ENCODE assay signal across 23 cellular contexts in the genomic region with DNA sequence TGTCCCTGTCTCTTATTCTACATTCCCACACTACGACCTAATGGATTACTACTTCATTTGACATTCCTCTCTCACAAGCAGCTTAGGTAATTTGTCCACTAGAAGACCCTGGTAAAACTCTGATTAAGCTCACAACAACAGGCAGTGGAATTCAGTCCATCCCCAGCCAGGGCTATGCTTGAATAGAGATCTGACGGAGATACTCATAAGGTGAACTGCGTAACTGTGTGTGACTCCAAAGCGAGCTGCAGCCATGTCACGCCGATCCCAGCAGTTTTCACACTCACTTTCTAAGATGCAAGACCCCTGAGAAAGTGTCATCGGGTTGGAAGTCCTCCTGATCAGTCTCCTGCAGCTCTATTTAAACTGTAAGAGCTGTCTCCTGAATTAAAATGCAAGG. TPM values are rescaled to one million over a fixed set of nuclear protein-coding genes. Genes with fewer than 3 reads are reported as not detected.
DNase-seq lines count a peak whose midpoint lies in the region; ATAC-seq, FAIRE-seq and TF ChIP-seq lines count a peak whose summit lies in the region.
"Had no signal": no experiment of that assay in that cellular context is flagged by ENCODE, and none has a peak within 500 bp of the region (broad histone marks: within the 10 kb centered on the region; RNA-seq: fewer than 3 reads in every experiment).

No MANE protein-coding gene starts in this region.

- H3K9me3 ChIP-seq in iPS-20b (ENCODE audit: insufficient read depth, low read depth, low read length) (no peaks in the 10 kb centered on the region), neural progenitor cell (ENCODE audit: low read depth) (no peaks in the 10 kb centered on the region)

- H3K4me1 ChIP-seq in GM23338 (ENCODE audit: insufficient read depth) (peaks cover 15% of the 10 kb centered on the region), iPS-20b (ENCODE audit: insufficient read depth, low read length) (peaks cover 3% of the 10 kb centered on the region; the same call in 1 of the 2 replicates), neural progenitor cell (peaks cover 18% of the 10 kb centered on the region)

- H3F3A ChIP-seq in GM23338 (replicated peaks; ENCODE audit: low read depth) (no peaks in the 10 kb centered on the region), neural progenitor cell (ENCODE audit: low read depth) (peaks cover 11% of the 10 kb centered on the region)

- H3K27me3 Mint-ChIP-seq in GM23338 (ENCODE audit: insufficient read depth, low read depth, poor library complexity) (no peaks in the 10 kb centered on the region), neural progenitor cell (ENCODE audit: insufficient read depth, low read depth) (no peaks in the 10 kb centered on the region)
- H3K27me3 Mint-ChIP-seq: CD4-positive, CD25-positive, alpha-beta regulatory T cell had no signal

- H3K4me1 Mint-ChIP-seq in GM23338 (peaks cover 13% of the 10 kb centered on the region), neural progenitor cell (peaks cover 12% of the 10 kb centered on the region)
- H3K4me1 Mint-ChIP-seq: CD4-positive, CD25-positive, alpha-beta regulatory T cell had no signal

- H2AFZ ChIP-seq in GM23338 (peak overlapping the region; percentile 92), neural progenitor cell (replicated peaks) (peak overlapping the region; percentile 78)

- no peak overlapping the region for H3K4me3 ChIP-seq in GM23338
- peak overlapping the region; percentile 9; the same call in 1 of the 2 replicates for H3K4me3 ChIP-seq in iPS-20b (ENCODE audit: low read length)
- H3K4me3 ChIP-seq in neural progenitor cell: peak overlapping the region; percentile 21

- no peak overlapping the region for H3K4me3 Mint-ChIP-seq in GM23338
- H3K4me3 Mint-ChIP-seq in neural progenitor cell: no peak overlapping the region
- H3K4me3 Mint-ChIP-seq: CD4-positive, CD25-positive, alpha-beta regulatory T cell; HFFc6 had no signal

- H3K27me3 ChIP-seq in GM23338 (ENCODE audit: insufficient read depth) (no peaks in the 10 kb centered on the region), iPS-20b (ENCODE audit: insufficient read depth, low read length) (no peaks in the 10 kb centered on the region), neural progenitor cell (no peaks in the 10 kb centered on the region)

- TF ChIP-seq CTCF in GM23338 (conservative IDR thresholded peaks at IDR 0.05; ENCODE audit: low read depth in 2 of 2) (no peak), neural progenitor cell (IDR thresholded peaks at IDR 0.05) (no peak)

- H3K27ac Mint-ChIP-seq in GM23338: 0 out of 2 replicates have a peak overlapping the region, but pooled peaks have one; percentile 6
- no peak overlapping the region for H3K27ac Mint-ChIP-seq in neural progenitor cell
- no peak overlapping the region for H3K27ac Mint-ChIP-seq in activated naive CD4-positive, alpha-beta T cell treated with anti-CD3 and anti-CD28 coated beads, Interleukin-2, amount 50 U/mL, for 72 hours
- H3K27ac Mint-ChIP-seq: CD4-positive, CD25-positive, alpha-beta regulatory T cell; HFFc6 had no signal

- H3K36me3 ChIP-seq in GM23338 (ENCODE audit: insufficient read depth) (no peaks in the 10 kb centered on the region), iPS-20b (ENCODE audit: insufficient read depth, low read depth, low read length) (no peaks in the 10 kb centered on the region), neural progenitor cell (no peaks in the 10 kb centered on the region)

- H3K27ac ChIP-seq in GM23338 (ENCODE audit: low read depth) (0 out of 2 replicates have a peak overlapping the region, but pooled peaks have one; percentile 27), iPS-20b (ENCODE audit: low read length) (no peak overlapping the region), neural progenitor cell (peak overlapping the region; percentile 83)

- no peak for FAIRE-seq in HTR-8/SVneo (lab: Jason Lieb, UNC)
- FAIRE-seq: A204.1, G401.6, GM12892, GM19239 had no signal

- peak overlapping the region; percentile 36; the same call in 1 of the 2 replicates for H3K4me2 ChIP-seq in GM23338
- peak overlapping the region; percentile 63 for H3K4me2 ChIP-seq in neural progenitor cell

- H3K9ac ChIP-seq in iPS-20b (ENCODE audit: low read depth, low read length) (0 out of 2 replicates have a peak overlapping the region, but pooled peaks have one; percentile 16), neural progenitor cell (no peak overlapping the region)

- H4K20me1 ChIP-seq in GM23338 (replicated peaks; ENCODE audit: insufficient read depth): no peaks in the 10 kb centered on the region
- H4K20me1 ChIP-seq in neural progenitor cell (ENCODE audit: low read depth): no peaks in the 10 kb centered on the region

- H3K9me2 ChIP-seq in GM23338 (ENCODE audit: insufficient read depth): no peaks in the 10 kb centered on the region

- peak; percentile 61 for ATAC-seq in GM23338
- ATAC-seq in HG02970 (IDR thresholded peaks at IDR 0.05; ENCODE audit: low FRiP score, unreplicated experiment): no peak
- no peak for ATAC-seq in HG03095 (IDR thresholded peaks at IDR 0.05; ENCODE audit: unreplicated experiment)
- no peak for ATAC-seq in activated naive CD4-positive, alpha-beta T cell treated with anti-CD3 and anti-CD28 coated beads, Interleukin-2, amount 50 U/mL, for 72 hours
- ATAC-seq: PC-3 had no signal

- peaks cover 1% of the 10 kb centered on the region; the same call in 1 of the 3 replicates for H3K36me3 Mint-ChIP-seq in GM23338 (ENCODE audit: low read depth)
- no peaks in the 10 kb centered on the region for H3K36me3 Mint-ChIP-seq in neural progenitor cell
- no peaks in the 10 kb centered on the region for H3K36me3 Mint-ChIP-seq in activated naive CD4-positive, alpha-beta T cell treated with anti-CD3 and anti-CD28 coated beads, Interleukin-2, amount 50 U/mL, for 72 hours
- H3K36me3 Mint-ChIP-seq: CD4-positive, CD25-positive, alpha-beta regulatory T cell had no signal

- no peaks in the 10 kb centered on the region for H3K79me2 ChIP-seq in GM23338 (replicated peaks; ENCODE audit: insufficient read depth)
- no peaks in the 10 kb centered on the region for H3K79me2 ChIP-seq in neural progenitor cell (ENCODE audit: low read depth)

- DNase-seq in GM23338 (ENCODE audit: low spot score) (peak; percentile 30), SK-N-DZ (ENCODE audit: low spot score) (peak; percentile 4), neural progenitor cell (ENCODE audit: low spot score) (peak; percentile 68), HTR-8/SVneo (ENCODE audit: insufficient read length, low spot score) (no peak)
- no peak for DNase-seq in activated naive CD4-positive, alpha-beta T cell treated with anti-CD3 and anti-CD28 coated beads, Interleukin-2, amount 50 U/mL, for 72 hours (ENCODE audit: low spot score in 2 of 2)
- DNase-seq: Calu3; CD4-positive, CD25-positive, alpha-beta regulatory T cell; DMS79 treated with DMSO at 0.1 percent for 48 hours; HFFc6; MV-4-11; NCI-H1436; NCI-H2081 treated with DMSO at 0.1 percent for 48 hours; NCI-H226; NCI-H69; PC-3 had no signal

- H3K9me3 Mint-ChIP-seq in GM23338 (no peaks in the 10 kb centered on the region; the same call in 1 of the 3 replicates), neural progenitor cell (peaks cover 6% of the 10 kb centered on the region)
- peaks cover 21 to 32% of the 10 kb centered on the region in 2 donors for H3K9me3 Mint-ChIP-seq in activated naive CD4-positive, alpha-beta T cell treated with anti-CD3 and anti-CD28 coated beads, Interleukin-2, amount 50 U/mL, for 72 hours

TF ChIP-seq in GM23338, 12 proteins besides CTCF, POLR2A, EP300 and RAD21:
- TF ChIP-seq ZNF114 (CRISPR knock-in tag; IDR thresholded peaks at IDR 0.05) (no peak), POLR2AphosphoS5 (IDR thresholded peaks at IDR 0.05; ENCODE audit: low read depth) (no peak), ZNF331 (CRISPR knock-in tag; IDR thresholded peaks at IDR 0.05; ENCODE audit: low read depth) (no peak), CREB1 (CRISPR knock-in tag; IDR thresholded peaks at IDR 0.05; ENCODE audit: low read depth) (no peak)
- TF ChIP-seq, protein P1, sequence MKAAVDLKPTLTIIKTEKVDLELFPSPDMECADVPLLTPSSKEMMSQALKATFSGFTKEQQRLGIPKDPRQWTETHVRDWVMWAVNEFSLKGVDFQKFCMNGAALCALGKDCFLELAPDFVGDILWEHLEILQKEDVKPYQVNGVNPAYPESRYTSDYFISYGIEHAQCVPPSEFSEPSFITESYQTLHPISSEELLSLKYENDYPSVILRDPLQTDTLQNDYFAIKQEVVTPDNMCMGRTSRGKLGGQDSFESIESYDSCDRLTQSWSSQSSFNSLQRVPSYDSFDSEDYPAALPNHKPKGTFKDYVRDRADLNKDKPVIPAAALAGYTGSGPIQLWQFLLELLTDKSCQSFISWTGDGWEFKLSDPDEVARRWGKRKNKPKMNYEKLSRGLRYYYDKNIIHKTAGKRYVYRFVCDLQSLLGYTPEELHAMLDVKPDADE (IDR thresholded peaks at IDR 0.05): no peak
- TF ChIP-seq, protein P2, sequence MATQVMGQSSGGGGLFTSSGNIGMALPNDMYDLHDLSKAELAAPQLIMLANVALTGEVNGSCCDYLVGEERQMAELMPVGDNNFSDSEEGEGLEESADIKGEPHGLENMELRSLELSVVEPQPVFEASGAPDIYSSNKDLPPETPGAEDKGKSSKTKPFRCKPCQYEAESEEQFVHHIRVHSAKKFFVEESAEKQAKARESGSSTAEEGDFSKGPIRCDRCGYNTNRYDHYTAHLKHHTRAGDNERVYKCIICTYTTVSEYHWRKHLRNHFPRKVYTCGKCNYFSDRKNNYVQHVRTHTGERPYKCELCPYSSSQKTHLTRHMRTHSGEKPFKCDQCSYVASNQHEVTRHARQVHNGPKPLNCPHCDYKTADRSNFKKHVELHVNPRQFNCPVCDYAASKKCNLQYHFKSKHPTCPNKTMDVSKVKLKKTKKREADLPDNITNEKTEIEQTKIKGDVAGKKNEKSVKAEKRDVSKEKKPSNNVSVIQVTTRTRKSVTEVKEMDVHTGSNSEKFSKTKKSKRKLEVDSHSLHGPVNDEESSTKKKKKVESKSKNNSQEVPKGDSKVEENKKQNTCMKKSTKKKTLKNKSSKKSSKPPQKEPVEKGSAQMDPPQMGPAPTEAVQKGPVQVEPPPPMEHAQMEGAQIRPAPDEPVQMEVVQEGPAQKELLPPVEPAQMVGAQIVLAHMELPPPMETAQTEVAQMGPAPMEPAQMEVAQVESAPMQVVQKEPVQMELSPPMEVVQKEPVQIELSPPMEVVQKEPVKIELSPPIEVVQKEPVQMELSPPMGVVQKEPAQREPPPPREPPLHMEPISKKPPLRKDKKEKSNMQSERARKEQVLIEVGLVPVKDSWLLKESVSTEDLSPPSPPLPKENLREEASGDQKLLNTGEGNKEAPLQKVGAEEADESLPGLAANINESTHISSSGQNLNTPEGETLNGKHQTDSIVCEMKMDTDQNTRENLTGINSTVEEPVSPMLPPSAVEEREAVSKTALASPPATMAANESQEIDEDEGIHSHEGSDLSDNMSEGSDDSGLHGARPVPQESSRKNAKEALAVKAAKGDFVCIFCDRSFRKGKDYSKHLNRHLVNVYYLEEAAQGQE (IDR thresholded peaks at IDR 0.05; ENCODE audit: unreplicated experiment): no peak

RNA-seq across cellular contexts. Expression of a gene that starts 25.7 kb away (rescaled TPM):
- total RNA-seq in GM23338 (2014; rRNA removed; shearing (Covaris generic)): 4.3 and 7.8 TPM in 2 replicates
- polyA plus RNA-seq in GM23338 (2016; fragmentation: Nextera tagmentation; extraction: Ambion mirVana): 1.1 and 1.5 TPM in 2 replicates
- 6.5 and 7.1 TPM in 2 replicates for polyA plus RNA-seq in SK-N-DZ (2014; cell fraction: cytosol; rRNA removed)
- 4.4 and 4.9 TPM in 2 replicates for polyA plus RNA-seq in SK-N-DZ (2014; cell fraction: nucleus; rRNA removed)
- total RNA-seq in neural progenitor cell (ENCODE audit: low replicate concordance): 12.3 and 15.0 TPM in 2 replicates
- not detected for total RNA-seq in activated naive CD4-positive, alpha-beta T cell treated with anti-CD3 and anti-CD28 coated beads, Interleukin-2, amount 50 U/mL, for 72 hours
- total RNA-seq: Calu3; CD4-positive, CD25-positive, alpha-beta regulatory T cell; LHCN-M2; PC-3 had no signal
- polyA plus RNA-seq: CD4-positive, CD25-positive, alpha-beta regulatory T cell had no signal

Comparison
In these comparisons a context has a peak if more than half of its experiments do, and no peak if none do; other contexts are left out.
1. DNase-seq: peak in GM23338 (single experiment), SK-N-DZ (single experiment) and neural progenitor cell (single experiment); none in HTR-8/SVneo (single experiment) and activated naive CD4-positive, alpha-beta T cell treated with anti-CD3 and anti-CD28 coated beads, Interleukin-2, amount 50 U/mL, for 72 hours (0 of 2).